Comparison of ENCODE assay signal across 3 cellular contexts in the genomic region with DNA sequence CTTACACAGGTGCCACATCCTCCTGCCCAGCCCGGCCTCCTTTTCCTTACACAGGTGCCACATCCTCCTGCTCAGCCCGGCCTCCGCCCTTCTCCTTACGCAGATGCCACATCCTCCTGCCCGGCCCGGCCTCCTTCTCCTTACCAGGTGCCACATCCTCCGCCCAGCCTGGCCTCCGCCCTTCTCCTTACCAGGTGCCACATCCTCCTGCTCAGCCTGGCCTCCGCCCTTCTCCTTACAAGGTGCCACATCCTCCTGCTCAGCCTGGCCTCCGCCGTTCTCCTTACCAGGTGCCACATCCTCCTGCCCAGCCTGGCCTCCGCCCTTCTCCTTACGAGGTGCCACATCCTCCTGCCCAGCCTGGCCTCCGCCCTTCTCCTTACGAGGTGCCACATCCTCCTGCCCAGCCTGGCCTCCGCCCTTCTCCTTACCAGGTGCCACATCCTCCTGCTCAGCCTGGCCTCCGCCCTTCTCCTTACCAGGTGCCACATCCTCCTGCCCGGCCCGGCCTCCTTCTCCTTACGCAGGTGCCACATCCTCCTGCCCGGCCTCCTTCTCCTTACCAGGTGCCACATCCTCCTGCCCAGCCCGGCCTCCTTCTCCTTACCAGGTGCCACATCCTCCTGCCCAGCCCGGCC. TPM values are rescaled to one million over a fixed set of nuclear protein-coding genes. Genes with fewer than 3 reads are reported as not detected.
"Had no signal": no experiment of that assay in that cellular context is flagged by ENCODE, and none has a peak within 500 bp of the region (broad histone marks: within the 10 kb centered on the region; RNA-seq: fewer than 3 reads in every experiment).

No MANE protein-coding gene starts in this region.

RNA-seq across cellular contexts. Expression of gene MUC4, which starts 4.7 kb away (rescaled TPM):
- total RNA-seq: liver; naive thymus-derived CD8-positive, alpha-beta T cell had no signal
- polyA plus RNA-seq: liver; naive thymus-derived CD8-positive, alpha-beta T cell; neural cell had no signal
